Comparison of ENCODE assay signal across 1 cellular context in the genomic region with DNA sequence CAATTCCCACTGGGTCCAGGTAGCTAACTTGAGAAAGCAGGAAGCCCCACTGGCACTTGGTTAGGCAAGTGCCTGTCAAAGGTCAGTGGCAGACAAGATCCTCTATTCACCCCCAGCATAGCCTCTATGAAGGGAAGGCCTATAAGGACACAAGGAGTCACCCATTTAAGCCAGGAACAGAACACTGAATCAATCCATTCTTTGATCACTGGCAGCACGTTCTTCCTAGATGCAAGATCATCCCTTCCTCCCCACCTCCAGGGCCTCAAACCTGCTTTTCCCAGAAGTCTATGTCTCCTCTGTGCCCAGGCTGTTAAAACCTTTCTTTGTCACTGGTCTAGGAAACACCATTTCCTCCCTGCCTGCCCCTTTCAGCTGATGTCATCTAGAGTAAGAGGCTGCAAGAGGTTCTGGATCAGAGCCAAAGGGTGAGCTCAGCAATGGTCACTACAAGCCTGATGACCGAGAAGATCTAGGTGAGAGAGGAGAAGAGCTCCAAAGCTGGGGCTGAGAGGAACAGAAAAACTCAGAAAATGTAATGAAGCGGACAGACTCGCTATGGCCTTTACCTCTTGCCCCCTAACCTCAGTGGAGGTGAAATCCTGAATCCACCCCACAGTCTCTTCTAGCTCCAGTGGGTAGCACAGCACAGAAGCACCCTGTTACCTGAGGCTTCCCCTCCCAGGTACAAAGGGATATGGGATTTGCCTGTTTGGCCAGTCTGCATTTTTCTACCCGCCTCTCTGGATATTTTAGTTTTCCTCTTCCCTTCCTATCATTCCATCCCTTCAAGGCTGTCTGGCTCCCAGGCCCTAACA.
TF ChIP-seq lines count a peak whose summit lies in the region.

No MANE protein-coding gene starts in this region.

TF ChIP-seq in GM12878, 131 proteins besides CTCF, POLR2A, EP300 and RAD21:
- TF ChIP-seq, protein P1, sequence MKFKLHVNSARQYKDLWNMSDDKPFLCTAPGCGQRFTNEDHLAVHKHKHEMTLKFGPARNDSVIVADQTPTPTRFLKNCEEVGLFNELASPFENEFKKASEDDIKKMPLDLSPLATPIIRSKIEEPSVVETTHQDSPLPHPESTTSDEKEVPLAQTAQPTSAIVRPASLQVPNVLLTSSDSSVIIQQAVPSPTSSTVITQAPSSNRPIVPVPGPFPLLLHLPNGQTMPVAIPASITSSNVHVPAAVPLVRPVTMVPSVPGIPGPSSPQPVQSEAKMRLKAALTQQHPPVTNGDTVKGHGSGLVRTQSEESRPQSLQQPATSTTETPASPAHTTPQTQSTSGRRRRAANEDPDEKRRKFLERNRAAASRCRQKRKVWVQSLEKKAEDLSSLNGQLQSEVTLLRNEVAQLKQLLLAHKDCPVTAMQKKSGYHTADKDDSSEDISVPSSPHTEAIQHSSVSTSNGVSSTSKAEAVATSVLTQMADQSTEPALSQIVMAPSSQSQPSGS (IDR thresholded peaks at IDR 0.05; ENCODE audit: low read length) = 0 out of 2 replicates have a peak, but pooled peaks have one; percentile 23
- TF ChIP-seq RUNX3 (IDR thresholded peaks at IDR 0.05; ENCODE audit: low read length) (0 out of 2 replicates have a peak, but pooled peaks have one; percentile 12), SMAD1 (IDR thresholded peaks at IDR 0.05; ENCODE audit: low read depth, partially characterized antibody) (peak; percentile 60), CREB1 (IDR thresholded peaks at IDR 0.05; ENCODE audit: low read depth) (peak; percentile 71; the same call in 1 of the 2 replicates), ATF7 (IDR thresholded peaks at IDR 0.05; ENCODE audit: low read depth) (peak; percentile 80), BHLHE40 (IDR thresholded peaks at IDR 0.05; ENCODE audit: borderline replicate concordance in 1 of 2, low read depth in 2 of 2, low read length in 1 of 2) (no peak), MYB (IDR thresholded peaks at IDR 0.05; ENCODE audit: borderline replicate concordance, low read depth, low read length) (no peak), KAT2A (conservative IDR thresholded peaks at IDR 0.05; ENCODE audit: control insufficient read depth, low read depth, low read length) (no peak)
- TF ChIP-seq, protein P2, sequence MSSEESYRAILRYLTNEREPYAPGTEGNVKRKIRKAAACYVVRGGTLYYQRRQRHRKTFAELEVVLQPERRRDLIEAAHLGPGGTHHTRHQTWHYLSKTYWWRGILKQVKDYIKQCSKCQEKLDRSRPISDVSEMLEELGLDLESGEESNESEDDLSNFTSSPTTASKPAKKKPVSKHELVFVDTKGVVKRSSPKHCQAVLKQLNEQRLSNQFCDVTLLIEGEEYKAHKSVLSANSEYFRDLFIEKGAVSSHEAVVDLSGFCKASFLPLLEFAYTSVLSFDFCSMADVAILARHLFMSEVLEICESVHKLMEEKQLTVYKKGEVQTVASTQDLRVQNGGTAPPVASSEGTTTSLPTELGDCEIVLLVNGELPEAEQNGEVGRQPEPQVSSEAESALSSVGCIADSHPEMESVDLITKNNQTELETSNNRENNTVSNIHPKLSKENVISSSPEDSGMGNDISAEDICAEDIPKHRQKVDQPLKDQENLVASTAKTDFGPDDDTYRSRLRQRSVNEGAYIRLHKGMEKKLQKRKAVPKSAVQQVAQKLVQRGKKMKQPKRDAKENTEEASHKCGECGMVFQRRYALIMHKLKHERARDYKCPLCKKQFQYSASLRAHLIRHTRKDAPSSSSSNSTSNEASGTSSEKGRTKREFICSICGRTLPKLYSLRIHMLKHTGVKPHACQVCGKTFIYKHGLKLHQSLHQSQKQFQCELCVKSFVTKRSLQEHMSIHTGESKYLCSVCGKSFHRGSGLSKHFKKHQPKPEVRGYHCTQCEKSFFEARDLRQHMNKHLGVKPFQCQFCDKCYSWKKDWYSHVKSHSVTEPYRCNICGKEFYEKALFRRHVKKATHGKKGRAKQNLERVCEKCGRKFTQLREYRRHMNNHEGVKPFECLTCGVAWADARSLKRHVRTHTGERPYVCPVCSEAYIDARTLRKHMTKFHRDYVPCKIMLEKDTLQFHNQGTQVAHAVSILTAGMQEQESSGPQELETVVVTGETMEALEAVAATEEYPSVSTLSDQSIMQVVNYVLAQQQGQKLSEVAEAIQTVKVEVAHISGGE (CRISPR knock-in tag; IDR thresholded peaks at IDR 0.05) = 0 out of 2 replicates have a peak, but pooled peaks have one; percentile 2
- TF ChIP-seq, protein P3, sequence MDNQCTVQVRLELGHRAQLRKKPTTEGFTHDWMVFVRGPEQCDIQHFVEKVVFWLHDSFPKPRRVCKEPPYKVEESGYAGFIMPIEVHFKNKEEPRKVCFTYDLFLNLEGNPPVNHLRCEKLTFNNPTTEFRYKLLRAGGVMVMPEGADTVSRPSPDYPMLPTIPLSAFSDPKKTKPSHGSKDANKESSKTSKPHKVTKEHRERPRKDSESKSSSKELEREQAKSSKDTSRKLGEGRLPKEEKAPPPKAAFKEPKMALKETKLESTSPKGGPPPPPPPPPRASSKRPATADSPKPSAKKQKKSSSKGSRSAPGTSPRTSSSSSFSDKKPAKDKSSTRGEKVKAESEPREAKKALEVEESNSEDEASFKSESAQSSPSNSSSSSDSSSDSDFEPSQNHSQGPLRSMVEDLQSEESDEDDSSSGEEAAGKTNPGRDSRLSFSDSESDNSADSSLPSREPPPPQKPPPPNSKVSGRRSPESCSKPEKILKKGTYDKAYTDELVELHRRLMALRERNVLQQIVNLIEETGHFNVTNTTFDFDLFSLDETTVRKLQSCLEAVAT (IDR thresholded peaks at IDR 0.05) = 0 out of 2 replicates have a peak, but pooled peaks have one; percentile 13
